ENCODE assay signal across 25 cellular contexts in the genomic region with DNA sequence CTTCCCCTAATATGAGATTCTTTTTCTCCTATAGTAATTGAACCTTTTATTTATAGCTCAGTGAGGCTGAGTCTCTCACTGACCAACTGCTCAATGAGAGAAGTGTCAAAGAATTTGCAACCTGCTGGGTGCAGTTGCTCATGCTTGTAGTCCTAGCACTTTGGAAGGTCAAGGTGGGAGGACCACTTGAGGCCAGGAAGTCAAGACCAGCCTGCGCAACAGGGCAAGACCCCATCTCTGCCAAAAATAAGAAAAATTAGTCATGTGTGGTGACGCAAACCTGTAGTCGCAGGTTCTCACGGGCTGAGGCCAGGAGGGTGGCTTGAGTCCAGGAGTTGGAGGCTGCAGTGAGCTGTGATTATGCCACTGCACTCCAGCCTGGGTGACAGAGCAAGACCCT. TPM values are rescaled to one million over a fixed set of nuclear protein-coding genes. Genes with fewer than 3 reads are reported as not detected.
DNase-seq lines count a peak whose midpoint lies in the region; TF ChIP-seq lines count a peak whose summit lies in the region.
"Had no signal": no experiment of that assay in that cellular context is flagged by ENCODE, and none has a peak within 500 bp of the region (broad histone marks: within the 10 kb centered on the region; RNA-seq: fewer than 3 reads in every experiment).

No MANE protein-coding gene starts in this region.

- no peaks in the 10 kb centered on the region for H3K79me2 ChIP-seq in trophoblast cell (ENCODE audit: control insufficient read depth, insufficient read depth, low read length, poor library complexity)

- DNase-seq in GM12865 (ENCODE audit: low read depth), result peak; percentile 51
- DNase-seq in RWPE1 (ENCODE audit: low spot score), result no peak
- DNase-seq in epithelial cell of esophagus (ENCODE audit: low read depth), result peak; percentile 69
- DNase-seq in trophoblast cell, result no peak
- DNase-seq in LoVo (ENCODE audit: low spot score), result no peak
- no peak for DNase-seq in activated CD4-positive, alpha-beta T cell treated with anti-CD3 and anti-CD28 coated beads, Interleukin-2, amount 50 U/mL, for 4 hours
- no peak for DNase-seq in testis
- DNase-seq in 8988T, result no peak
- DNase-seq: activated CD4-positive, alpha-beta memory T cell treated with anti-CD3 and anti-CD28 coated beads, Interleukin-2, amount 10 ng/mL, durations not matched to agents 7 days and 5 days; activated naive CD8-positive, alpha-beta T cell treated with anti-CD3 and anti-CD28 coated beads, Interleukin-2, amount 10 ng/mL, durations not matched to agents 7 days and 5 days; activated T-cell treated with anti-CD3 and anti-CD28 coated beads, Interleukin-2, amount 50 U/mL, for 48 hours; cerebellar nuclear complex; effector memory CD8-positive, alpha-beta T cell; gastrocnemius medialis; GF-D8; KBM-7; NCI-H1417; NCI-H2171 treated with DMSO at 0.1 percent for 48 hours; NCI-H82; T-helper 1 cell; WERI-Rb-1 had no signal

- H3K9me3 ChIP-seq in trophoblast cell (ENCODE audit: insufficient read depth, low read depth, low read length) (no peaks in the 10 kb centered on the region), testis (no peaks in the 10 kb centered on the region)
- H3K9me3 ChIP-seq: gastrocnemius medialis, prostate gland had no signal

- intact Hi-C loops in testis (cut with DNase I; ENCODE audit: low total_unique reads), result no loop called here

- no peak overlapping the region for H3K9ac ChIP-seq in trophoblast cell (ENCODE audit: low read length)

- H3K27ac ChIP-seq in RWPE1, result peak overlapping the region; percentile 53
- no peak overlapping the region for H3K27ac ChIP-seq in trophoblast cell (ENCODE audit: low read depth, low read length)
- no peak overlapping the region for H3K27ac ChIP-seq in testis
- H3K27ac ChIP-seq: gastrocnemius medialis, prostate gland, WERI-Rb-1 had no signal

- no peaks in the 10 kb centered on the region for H3K27me3 ChIP-seq in trophoblast cell (ENCODE audit: insufficient read depth, low read length)
- H3K27me3 ChIP-seq in testis, result no peaks in the 10 kb centered on the region
- H3K27me3 ChIP-seq: gastrocnemius medialis had no signal

- WGBS in trophoblast cell (ENCODE audit: extremely low coverage, insufficient coverage, insufficient read length), result no CpG with 5 or more reads among the region's 4 CpGs
- WGBS in testis, 2 donors, result 86 to 88% methylated on average over 4 of the region's 4 CpGs

- H2BK5ac ChIP-seq in trophoblast cell (ENCODE audit: low read depth, low read length, poor library complexity), result no peak overlapping the region

- H4K91ac ChIP-seq in trophoblast cell (ENCODE audit: low read depth, low read length), result no peak overlapping the region

- H3K18ac ChIP-seq in trophoblast cell (ENCODE audit: low read length), result no peak overlapping the region

- H3K4me3 ChIP-seq in GM12865 (ENCODE audit: low read depth, low read length) (no peak overlapping the region), epithelial cell of esophagus (ENCODE audit: low read length) (no peak overlapping the region), trophoblast cell (ENCODE audit: low read depth, low read length) (peak overlapping the region; percentile 11), testis (no peak overlapping the region)
- H3K4me3 ChIP-seq: gastrocnemius medialis, lung, prostate gland had no signal

- no peak overlapping the region for H2BK120ac ChIP-seq in trophoblast cell (ENCODE audit: insufficient read depth, low read length, poor library complexity)

- no peak overlapping the region for H3K4me2 ChIP-seq in trophoblast cell (ENCODE audit: low read length)

- no peak for TF ChIP-seq POLR2A in testis (IDR thresholded peaks at IDR 0.05)

- no peak overlapping the region for H4K12ac ChIP-seq in trophoblast cell (ENCODE audit: low read depth, low read length)

- H3K23ac ChIP-seq in trophoblast cell (ENCODE audit: low read length), result no peak overlapping the region

- no peak overlapping the region for H2BK12ac ChIP-seq in trophoblast cell (ENCODE audit: low read length)

- no peaks in the 10 kb centered on the region for H3K79me1 ChIP-seq in trophoblast cell (ENCODE audit: low read length)

- POLR2A ChIA-PET in RWPE1 (lab: Yijun Ruan, JAX; ENCODE audit: low non-redundant PET), result interaction anchor here (0.6 kb wide), 1 partner anchor 9 kb away, joined by 3 read pairs; no protein-coding TSS in a partner anchor

- TF ChIP-seq CTCF in GM12865 (IDR thresholded peaks at IDR 0.05; ENCODE audit: insufficient read depth, low read depth, low read length, missing control alignments), result no peak
- TF ChIP-seq CTCF in RWPE1 (conservative IDR thresholded peaks at IDR 0.05; ENCODE audit: low read depth), result no peak
- no peak for TF ChIP-seq CTCF in epithelial cell of esophagus (IDR thresholded peaks at IDR 0.05; ENCODE audit: insufficient read depth, low read depth, low read length, missing control alignments)
- no peak for TF ChIP-seq CTCF in testis (IDR thresholded peaks at IDR 0.05)

- H3K36me3 ChIP-seq in trophoblast cell (ENCODE audit: control insufficient read depth in 1 of 2, insufficient read depth in 2 of 2, low read length in 2 of 2), result no peaks in the 10 kb centered on the region
- no peaks in the 10 kb centered on the region for H3K36me3 ChIP-seq in testis (ENCODE audit: low read depth, missing control alignments)
- H3K36me3 ChIP-seq: gastrocnemius medialis, prostate gland, WERI-Rb-1 had no signal

- no peak overlapping the region for H3K14ac ChIP-seq in trophoblast cell (ENCODE audit: low read length)

- H2AFZ ChIP-seq in trophoblast cell (ENCODE audit: insufficient read depth, low read length, poor library complexity), result no peak overlapping the region

- CTCF ChIA-PET in RWPE1 (lab: Yijun Ruan, JAX), result interaction anchor here (0.8 to 1.1 kb wide), 2 partner anchors 11 to 36 kb away, joined by 3 to 4 read pairs; partner anchors contain the start of gene MYO18A

- peaks cover 0 to 6% of the 10 kb centered on the region in 2 experiments for H3K4me1 ChIP-seq in trophoblast cell (ENCODE audit: control insufficient read depth in 1 of 2, insufficient read depth in 2 of 2, low read length in 2 of 2)
- H3K4me1 ChIP-seq in testis, result peaks cover 5% of the 10 kb centered on the region
- H3K4me1 ChIP-seq: prostate gland had no signal

- H4K8ac ChIP-seq in trophoblast cell (ENCODE audit: low read depth, low read length), result no peak overlapping the region

- H2AK5ac ChIP-seq in trophoblast cell (ENCODE audit: low read length), result no peak overlapping the region

- H3K4ac ChIP-seq in trophoblast cell (ENCODE audit: low read depth, low read length), result no peak overlapping the region

RNA-seq across cellular contexts. Expression of gene CRYBA1, which starts 30.9 kb away (rescaled TPM):
- polyA plus RNA-seq in trophoblast cell (2013), result 5.8 and 6.1 TPM in 2 replicates
- total RNA-seq in testis, result not detected
- polyA plus RNA-seq in testis (ENCODE audit: insufficient read depth, low read depth, low replicate concordance), result not detected
- total RNA-seq: activated CD4-positive, alpha-beta memory T cell treated with anti-CD3 and anti-CD28 coated beads, Interleukin-2, amount 10 ng/mL, durations not matched to agents 7 days and 5 days; activated naive CD8-positive, alpha-beta T cell treated with anti-CD3 and anti-CD28 coated beads, Interleukin-2, amount 10 ng/mL, durations not matched to agents 7 days and 5 days; gastrocnemius medialis; lung; natural killer cell treated with Interleukin-12 subunit alpha and Interleukin-12 subunit beta and Interleukin-15 and Interleukin-18, amount 100 ng/mL, for 72 hours; prostate gland; Right ventricle myocardium inferior had no signal
- polyA plus RNA-seq: lung had no signal

RNA-seq across cellular contexts. Expression of gene MYO18A, which starts 35.5 kb away (rescaled TPM):
- 15.5 and 16.9 TPM in 2 replicates for polyA plus RNA-seq in trophoblast cell (2013)
- 100 to 1,000 TPM in 1 of 2 donors, 10 to 100 TPM in 1; 91.1 to 154 TPM for total RNA-seq in testis
- polyA plus RNA-seq in testis (ENCODE audit: insufficient read depth, low read depth, low replicate concordance), result 89.1 TPM

Comparison
In these comparisons a context has a peak if more than half of its experiments do, and no peak if none do; other contexts are left out.
1. DNase-seq: peak in GM12865 (single experiment) and epithelial cell of esophagus (single experiment); none in RWPE1 (single experiment), trophoblast cell (0 of 2), LoVo (single experiment), activated CD4-positive, alpha-beta T cell treated with anti-CD3 and anti-CD28 coated beads, Interleukin-2, amount 50 U/mL, for 4 hours (0 of 2), testis (single experiment) and 8988T (single experiment).